ENCODE assay signal across 8 cellular contexts in genomic region chr6:75934643-75935472, GRCh38.
DNase-seq lines count a peak whose midpoint lies in the region; ATAC-seq and TF ChIP-seq lines count a peak whose summit lies in the region.

No MANE protein-coding gene starts in this region.

- H3K36me3 ChIP-seq in GM23338 (ENCODE audit: insufficient read depth) (no peaks in the 10 kb centered on the region), PC-9 (ENCODE audit: low read depth) (no peaks in the 10 kb centered on the region), body of pancreas (replicated peaks in 1 of 2; ENCODE audit: insufficient read depth in 1 of 2, low read depth in 2 of 2) (no peaks in the 10 kb centered on the region)

- H3K4me1 ChIP-seq in GM23338 (ENCODE audit: insufficient read depth) (no peaks in the 10 kb centered on the region), PC-9 (replicated peaks; ENCODE audit: insufficient read depth) (no peaks in the 10 kb centered on the region), body of pancreas (peaks cover 3% of the 10 kb centered on the region)

- H3K27me3 ChIP-seq in GM23338 (ENCODE audit: insufficient read depth): peaks cover 32% of the 10 kb centered on the region
- H3K27me3 ChIP-seq in PC-9 (ENCODE audit: insufficient read depth, low read depth): no peaks in the 10 kb centered on the region
- no peaks in the 10 kb centered on the region for H3K27me3 ChIP-seq in body of pancreas

- H3K4me2 ChIP-seq in GM23338: peak overlapping the region; percentile 80
- peak overlapping the region; percentile 35; the same call in 1 of the 2 replicates for H3K4me2 ChIP-seq in PC-9

- no peaks in the 10 kb centered on the region for H4K20me1 ChIP-seq in GM23338 (replicated peaks; ENCODE audit: insufficient read depth)
- no peaks in the 10 kb centered on the region for H4K20me1 ChIP-seq in PC-9 (ENCODE audit: insufficient read depth)

- H3K4me3 Mint-ChIP-seq in GM23338: peak overlapping the region; percentile 69

- peaks cover 3% of the 10 kb centered on the region; the same call in 1 of the 3 replicates for H3K9me3 Mint-ChIP-seq in GM23338

- peaks cover 10% of the 10 kb centered on the region for H3K27me3 Mint-ChIP-seq in GM23338 (ENCODE audit: insufficient read depth, low read depth, poor library complexity)

- DNase-seq in activated CD4-positive, alpha-beta T cell treated with anti-CD3 and anti-CD28 coated beads for 48 hours: peak; percentile 35
- DNase-seq in activated CD4-positive, alpha-beta T cell treated with anti-CD3 and anti-CD28 coated beads, Interleukin-2, amount 50 U/mL, for 1 hour: no peak
- DNase-seq in GM23338 (ENCODE audit: low spot score) (peak; percentile 94), KBM-7 (peak; percentile 68), PC-9 (peak in 1 of 2 experiments; percentile 34), body of pancreas (peak; percentile 54 to 76 (median 65)), sciatic nerve (ENCODE audit: low spot score) (peak; percentile 57)

- H3K36me3 Mint-ChIP-seq in GM23338 (ENCODE audit: low read depth): peaks cover 1% of the 10 kb centered on the region; the same call in 1 of the 3 replicates

- TF ChIP-seq CTCF in GM23338 (conservative IDR thresholded peaks at IDR 0.05; ENCODE audit: low read depth in 2 of 2): peak; percentile 79 to 85
- peak; percentile 84 for TF ChIP-seq CTCF in PC-9 (conservative IDR thresholded peaks at IDR 0.05)
- peak; percentile 57 to 87 (median 78) for TF ChIP-seq CTCF in body of pancreas (IDR thresholded peaks at IDR 0.05)

- CTCF ChIA-PET in PC-9 (lab: Charles Lee): interaction anchor here (0.6 to 1.7 kb wide), 2 partner anchors 322 to 416 kb away, joined by 4 read pairs; no protein-coding TSS in a partner anchor

- WGBS in body of pancreas, 2 donors: 4 to 5% methylated on average over 30 to 32 of the region's 32 CpGs

- H3K9me2 ChIP-seq in GM23338 (ENCODE audit: insufficient read depth) (no peaks in the 10 kb centered on the region), PC-9 (ENCODE audit: insufficient read depth) (0 out of 2 replicates have a peak, but pooled peaks cover 4% of the 10 kb centered on the region)

- H3K79me2 ChIP-seq in GM23338 (replicated peaks; ENCODE audit: insufficient read depth): no peaks in the 10 kb centered on the region
- no peaks in the 10 kb centered on the region for H3K79me2 ChIP-seq in PC-9 (ENCODE audit: low read depth)

- peak; percentile 77 for ATAC-seq in GM23338
- peak; percentile 86 for ATAC-seq in body of pancreas
- ATAC-seq in sciatic nerve: peak; percentile 79

- POLR2A ChIA-PET in PC-9 (lab: Charles Lee; ENCODE audit: unreplicated experiment): no interaction called here

- H3F3A ChIP-seq in GM23338 (replicated peaks; ENCODE audit: low read depth) (no peaks in the 10 kb centered on the region), PC-9 (ENCODE audit: insufficient read depth, low read depth) (no peaks in the 10 kb centered on the region)

- no peak overlapping the region for H3K27ac Mint-ChIP-seq in GM23338

- peak in 1 of 3 donors; percentile 6 for TF ChIP-seq POLR2A in body of pancreas (IDR thresholded peaks at IDR 0.05)

- BruUV-seq in PC-9 (replicated peaks; lab: Mats Ljungman, UMichigan): no TSS peak

- in situ Hi-C loops in KBM-7 (cut with MboI; ENCODE audit: low pct_unique_long_range_greater_than_20kb, low sequenced_read_pairs): no loop called here

- H3K27ac ChIP-seq in GM23338 (ENCODE audit: low read depth) (no peak overlapping the region), PC-9 (no peak overlapping the region), body of pancreas (no peak overlapping the region)

- H3K4me3 ChIP-seq in GM23338 (peak overlapping the region; percentile 54), PC-9 (no peak overlapping the region), body of pancreas (no peak overlapping the region), iPS-11a (ENCODE audit: low read depth, low read length) (peak overlapping the region; percentile 39)

- intact Hi-C loops in PC-9 (cut with micrococcal nuclease; ENCODE audit: unreplicated experiment) (loop anchor here (2.0 to 10.0 kb wide), 4 partner anchors 410 to 1522 kb away; no protein-coding TSS in a partner anchor), body of pancreas (cut with DNase I) (loop anchor here (5.0 to 10.0 kb wide), 2 partner anchors 422 to 1530 kb away; partner anchors contain the start of gene HTR1B), sciatic nerve (cut with DNase I) (no loop called here)

- H2AFZ ChIP-seq in GM23338 (peak overlapping the region; percentile 72; the same call in 1 of the 2 replicates), PC-9 (no peak overlapping the region; the same call in 1 of the 2 replicates)

- peaks cover 14% of the 10 kb centered on the region; the same call in 2 of the 3 replicates for H3K4me1 Mint-ChIP-seq in GM23338

- H3K9me3 ChIP-seq in PC-9 (ENCODE audit: insufficient read depth, low read depth) (no peaks in the 10 kb centered on the region), body of pancreas (no peaks in the 10 kb centered on the region)

TF ChIP-seq in GM23338, 12 proteins besides CTCF, POLR2A, EP300 and RAD21:
- TF ChIP-seq NANOG (IDR thresholded peaks at IDR 0.05; ENCODE audit: borderline replicate concordance) (0 out of 2 replicates have a peak, but pooled peaks have one; percentile 8), EZH2phosphoT487 (IDR thresholded peaks at IDR 0.05; ENCODE audit: unreplicated experiment) (no peak)

Comparison
In these comparisons a context has a peak if more than half of its experiments do, and no peak if none do; other contexts are left out.
1. H3K4me3 ChIP-seq: peak in GM23338 (single experiment) and iPS-11a (single experiment); none in PC-9 (single experiment) and body of pancreas (0 of 2).
2. Peak in every context shown above with its lines, with median percentiles within 50 percentile points of each other: ATAC-seq and CTCF ChIP-seq.